Comparison of ENCODE assay signal across 11 cellular contexts in genomic region chr2:9112079-9112721, GRCh38.
A peak's percentile ranks its signal among the peaks of the same experiment; 100 is the strongest.
DNase-seq lines count a peak whose midpoint lies in the region; ATAC-seq and TF ChIP-seq lines count a peak whose summit lies in the region.
"Had no signal": no experiment of that assay in that cellular context is flagged by ENCODE, and none has a peak within 500 bp of the region (broad histone marks: within the 10 kb centered on the region; RNA-seq: fewer than 3 reads in every experiment).

No MANE protein-coding gene starts in this region.

- H4K20me1 ChIP-seq in osteoblast (ENCODE audit: insufficient read depth, low read length), result no peaks in the 10 kb centered on the region

- H3K27me3 ChIP-seq in BE2C (no peaks in the 10 kb centered on the region), osteoblast (ENCODE audit: insufficient read depth, low read length) (no peaks in the 10 kb centered on the region)
- H3K27me3 ChIP-seq: gastrocnemius medialis had no signal

- H3K4me2 ChIP-seq in osteoblast (ENCODE audit: insufficient read depth, low read length), result peak overlapping the region; percentile 60

- H3K4me1 Mint-ChIP-seq in activated T-helper 1 cell treated with anti-CD3 and anti-CD28 coated beads, Interleukin-12 subunit alpha, Interleukin-12 subunit beta, Interleukin-2, Interleukin-4 antibody, amounts not matched to agents 30 ng/mL and 10 ng/mL and 1 ng/mL, durations not matched to agents 14 hours and 24 hours and 36 hours (ENCODE audit: low read depth), result no peaks in the 10 kb centered on the region

- H3K27ac Mint-ChIP-seq in activated T-helper 1 cell treated with anti-CD3 and anti-CD28 coated beads, Interleukin-12 subunit alpha, Interleukin-12 subunit beta, Interleukin-2, Interleukin-4 antibody, amounts not matched to agents 30 ng/mL and 10 ng/mL and 1 ng/mL, durations not matched to agents 14 hours and 24 hours and 36 hours, result no peak overlapping the region

- peaks cover 7% of the 10 kb centered on the region; the same call in 1 of the 2 replicates for H3K4me1 ChIP-seq in BE2C
- H3K4me1 ChIP-seq in osteoblast (ENCODE audit: insufficient read depth, low read length), result peaks cover 15% of the 10 kb centered on the region
- H3K4me1 ChIP-seq: gastrocnemius medialis had no signal

- TF ChIP-seq CTCF in BE2C (IDR thresholded peaks at IDR 0.05; ENCODE audit: low read depth, low read length), result no peak
- no peak for TF ChIP-seq CTCF in fibroblast of mammary gland (conservative IDR thresholded peaks at IDR 0.05; ENCODE audit: control insufficient read depth, insufficient read depth, low read depth, low read length)
- TF ChIP-seq CTCF in osteoblast (IDR thresholded peaks at IDR 0.05; ENCODE audit: extremely low read depth, low read depth, low read length), result no peak

- H3K9me3 Mint-ChIP-seq in activated T-helper 1 cell treated with anti-CD3 and anti-CD28 coated beads, Interleukin-12 subunit alpha, Interleukin-12 subunit beta, Interleukin-2, Interleukin-4 antibody, amounts not matched to agents 30 ng/mL and 10 ng/mL and 1 ng/mL, durations not matched to agents 14 hours and 24 hours and 36 hours, result no peaks in the 10 kb centered on the region

- H3K4me3 Mint-ChIP-seq in activated T-helper 1 cell treated with anti-CD3 and anti-CD28 coated beads, Interleukin-12 subunit alpha, Interleukin-12 subunit beta, Interleukin-2, Interleukin-4 antibody, amounts not matched to agents 30 ng/mL and 10 ng/mL and 1 ng/mL, durations not matched to agents 14 hours and 24 hours and 36 hours, result no peak overlapping the region

- H3K4me3 ChIP-seq in BE2C (ENCODE audit: low read depth, low read length) (no peak overlapping the region), fibroblast of mammary gland (ENCODE audit: control insufficient read depth, low read depth, low read length) (no peak overlapping the region), osteoblast (ENCODE audit: insufficient read depth, low read length) (peak overlapping the region; percentile 3)
- H3K4me3 ChIP-seq: gastrocnemius medialis had no signal

- peaks cover 2% of the 10 kb centered on the region for H3K27me3 Mint-ChIP-seq in activated T-helper 1 cell treated with anti-CD3 and anti-CD28 coated beads, Interleukin-12 subunit alpha, Interleukin-12 subunit beta, Interleukin-2, Interleukin-4 antibody, amounts not matched to agents 30 ng/mL and 10 ng/mL and 1 ng/mL, durations not matched to agents 14 hours and 24 hours and 36 hours (ENCODE audit: insufficient read depth)

- ATAC-seq in GM21381 (IDR thresholded peaks at IDR 0.05; ENCODE audit: unreplicated experiment), result no peak
- ATAC-seq: gastrocnemius medialis had no signal

- H3K79me2 ChIP-seq in osteoblast (ENCODE audit: insufficient read depth, low read length), result no peaks in the 10 kb centered on the region

- peak overlapping the region; percentile 65 for H2AFZ ChIP-seq in osteoblast (ENCODE audit: low read length)

- H3K27ac ChIP-seq in osteoblast (ENCODE audit: low read depth, low read length), result peak overlapping the region; percentile 89
- H3K27ac ChIP-seq: gastrocnemius medialis had no signal

- H3K36me3 ChIP-seq in BE2C, result no peaks in the 10 kb centered on the region
- no peaks in the 10 kb centered on the region for H3K36me3 ChIP-seq in osteoblast (ENCODE audit: insufficient read depth, low read length)
- H3K36me3 ChIP-seq: gastrocnemius medialis had no signal

- peak; percentile 65 for DNase-seq in BE2C
- DNase-seq in RKO (ENCODE audit: low spot score), result peak; percentile 86
- peak; percentile 94 for DNase-seq in fibroblast of mammary gland (ENCODE audit: low read depth)
- DNase-seq in osteoblast (ENCODE audit: insufficient read length, low spot score, missing footprints), result peak; percentile 97
- DNase-seq in activated T-helper 1 cell treated with anti-CD3 and anti-CD28 coated beads, Interleukin-12 subunit alpha, Interleukin-12 subunit beta, Interleukin-2, Interleukin-4 antibody, amounts not matched to agents 30 ng/mL and 10 ng/mL and 1 ng/mL, durations not matched to agents 14 hours and 24 hours and 36 hours (ENCODE audit: low spot score), result no peak
- DNase-seq in NCI-H446 (lab: John Stamatoyannopoulos, UW), result no peak
- no peak for DNase-seq in NCI-H345 treated with DMSO at 0.1 percent for 48 hours (lab: John Stamatoyannopoulos, UW; ENCODE audit: unreplicated experiment)
- DNase-seq: gastrocnemius medialis, GF-D8, NCI-H2227 treated with DMSO at 0.1 percent for 48 hours had no signal

- intact Hi-C loops in activated T-helper 1 cell treated with anti-CD3 and anti-CD28 coated beads, Interleukin-12 subunit alpha, Interleukin-12 subunit beta, Interleukin-2, Interleukin-4 antibody, amounts not matched to agents 30 ng/mL and 10 ng/mL and 1 ng/mL, durations not matched to agents 14 hours and 24 hours and 36 hours (cut with micrococcal nuclease), result no loop called here

- H3K9me3 ChIP-seq in BE2C (no peaks in the 10 kb centered on the region), osteoblast (ENCODE audit: low read depth, low read length) (no peaks in the 10 kb centered on the region)
- H3K9me3 ChIP-seq: gastrocnemius medialis had no signal

- H3K36me3 Mint-ChIP-seq in activated T-helper 1 cell treated with anti-CD3 and anti-CD28 coated beads, Interleukin-12 subunit alpha, Interleukin-12 subunit beta, Interleukin-2, Interleukin-4 antibody, amounts not matched to agents 30 ng/mL and 10 ng/mL and 1 ng/mL, durations not matched to agents 14 hours and 24 hours and 36 hours (ENCODE audit: low read depth), result no peaks in the 10 kb centered on the region

Comparison
In these comparisons a context has a peak if more than half of its experiments do, and no peak if none do; other contexts are left out.
1. DNase-seq: peak in BE2C (single experiment), RKO (single experiment), fibroblast of mammary gland (single experiment) and osteoblast (single experiment); none in activated T-helper 1 cell treated with anti-CD3 and anti-CD28 coated beads, Interleukin-12 subunit alpha, Interleukin-12 subunit beta, Interleukin-2, Interleukin-4 antibody, amounts not matched to agents 30 ng/mL and 10 ng/mL and 1 ng/mL, durations not matched to agents 14 hours and 24 hours and 36 hours (single experiment), NCI-H446 (0 of 2) and NCI-H345 treated with DMSO at 0.1 percent for 48 hours (single experiment).